10 cellular contexts compared by ENCODE assay signal in the genomic region with DNA sequence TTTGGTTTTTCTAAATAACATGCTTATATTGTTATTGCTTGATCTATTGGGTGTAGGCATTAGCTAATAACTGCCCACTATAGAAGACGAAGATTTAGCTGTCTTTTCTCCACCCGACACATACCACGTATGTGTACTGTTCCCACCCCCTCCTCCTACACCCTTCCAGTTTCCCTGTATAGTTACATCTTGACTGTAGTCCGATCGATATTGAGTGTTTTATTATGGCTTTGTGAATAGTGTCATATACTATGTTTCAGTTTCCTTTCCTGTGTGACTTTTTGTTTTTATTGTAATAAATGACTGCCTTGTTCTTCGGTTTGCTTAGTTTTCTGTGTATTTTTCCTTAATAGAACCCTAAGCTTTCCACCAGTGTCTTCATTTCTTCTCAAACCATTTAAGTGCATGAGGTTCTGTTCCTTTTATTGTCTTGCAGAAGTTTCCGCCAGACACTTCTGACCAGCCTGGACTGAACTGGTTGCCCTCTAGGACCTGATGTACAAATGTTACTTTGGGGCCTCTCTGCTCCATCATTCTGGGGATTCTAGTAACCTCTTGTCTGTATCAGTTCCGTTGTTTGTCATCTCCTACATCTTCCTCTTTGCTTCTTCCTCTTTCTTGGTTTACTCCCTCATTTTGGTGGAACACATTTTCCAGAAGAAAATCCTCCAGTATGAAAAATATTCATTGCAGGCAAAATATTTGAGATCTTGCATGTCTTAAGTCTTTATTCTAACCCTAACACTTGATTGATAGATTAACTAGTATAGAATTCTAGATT.
DNase-seq lines count a peak whose midpoint lies in the region; ATAC-seq and TF ChIP-seq lines count a peak whose summit lies in the region.
"Had no signal": no experiment of that assay in that cellular context is flagged by ENCODE, and none has a peak within 500 bp of the region (broad histone marks: within the 10 kb centered on the region; RNA-seq: fewer than 3 reads in every experiment).

No MANE protein-coding gene starts in this region.

- H3K9me3 Mint-ChIP-seq in stimulated activated memory B cell treated with anti-CD40 and anti-IgM and Interleukin-4, amounts not matched to agents 10 μg/mL and 1 μg/mL and 100 μg/mL, for 72 hours, result peaks cover 2% of the 10 kb centered on the region

- peak; percentile 64 for ATAC-seq in Right ventricle myocardium inferior
- no peak for ATAC-seq in Right ventricle myocardium superior (ENCODE audit: poor library complexity)
- ATAC-seq in HG02759 (IDR thresholded peaks at IDR 0.05; ENCODE audit: unreplicated experiment), result peak; percentile 73
- peak; percentile 80 for ATAC-seq in stimulated activated memory B cell treated with anti-CD40 and anti-IgM and Interleukin-4, amounts not matched to agents 10 μg/mL and 1 μg/mL and 100 μg/mL, for 72 hours
- ATAC-seq in HG03280 (IDR thresholded peaks at IDR 0.05; ENCODE audit: unreplicated experiment), result no peak
- ATAC-seq: left lung had no signal

- peaks cover 65% of the 10 kb centered on the region for H3K4me1 Mint-ChIP-seq in stimulated activated memory B cell treated with anti-CD40 and anti-IgM and Interleukin-4, amounts not matched to agents 10 μg/mL and 1 μg/mL and 100 μg/mL, for 72 hours

- H3K4me3 ChIP-seq in NB4 (ENCODE audit: low read depth, low read length), result no peak overlapping the region
- H3K4me3 ChIP-seq: left lung had no signal

- H3K36me3 Mint-ChIP-seq in stimulated activated memory B cell treated with anti-CD40 and anti-IgM and Interleukin-4, amounts not matched to agents 10 μg/mL and 1 μg/mL and 100 μg/mL, for 72 hours, result peaks cover 84% of the 10 kb centered on the region

- H3K27ac Mint-ChIP-seq in stimulated activated memory B cell treated with anti-CD40 and anti-IgM and Interleukin-4, amounts not matched to agents 10 μg/mL and 1 μg/mL and 100 μg/mL, for 72 hours, result peak overlapping the region; percentile 68

- intact Hi-C loops in Right ventricle myocardium inferior (cut with DNase I), result no loop called here
- intact Hi-C loops in Right ventricle myocardium superior (cut with DNase I), result no loop called here

- DNase-seq in Right ventricle myocardium inferior (ENCODE audit: missing footprints) (no peak), Right ventricle myocardium superior (no peak), NB4 (ENCODE audit: low read depth) (peak; percentile 8), NCI-H2081 (lab: John Stamatoyannopoulos, UW) (no peak)
- no peak for DNase-seq in stimulated activated CD4-positive, alpha-beta T cell treated with anti-CD3 and anti-CD28 coated beads, Interleukin-15, amount 100 ng/mL, for 24 hours
- DNase-seq: left lung, NCI-H82 had no signal

- TF ChIP-seq POLR2A in NB4 (IDR thresholded peaks at IDR 0.05; ENCODE audit: extremely low read depth, insufficient read length), result no peak

- H3K4me3 Mint-ChIP-seq in stimulated activated memory B cell treated with anti-CD40 and anti-IgM and Interleukin-4, amounts not matched to agents 10 μg/mL and 1 μg/mL and 100 μg/mL, for 72 hours, result peak overlapping the region; percentile 26

- no peaks in the 10 kb centered on the region for H3K27me3 Mint-ChIP-seq in stimulated activated memory B cell treated with anti-CD40 and anti-IgM and Interleukin-4, amounts not matched to agents 10 μg/mL and 1 μg/mL and 100 μg/mL, for 72 hours

- no peak for TF ChIP-seq CTCF in NB4 (IDR thresholded peaks at IDR 0.05; ENCODE audit: low read depth, low read length)

Comparison
In these comparisons a context has a peak if more than half of its experiments do, and no peak if none do; other contexts are left out.
1. ATAC-seq: peak in Right ventricle myocardium inferior (single experiment), HG02759 (single experiment) and stimulated activated memory B cell treated with anti-CD40 and anti-IgM and Interleukin-4, amounts not matched to agents 10 μg/mL and 1 μg/mL and 100 μg/mL, for 72 hours (single experiment); none in Right ventricle myocardium superior (single experiment) and HG03280 (single experiment).